Comparison of ENCODE assay signal across 13 cellular contexts in genomic region chr6:3835055-3835731, GRCh38. TPM values are rescaled to one million over a fixed set of nuclear protein-coding genes. Genes with fewer than 3 reads are reported as not detected.
A peak's percentile ranks its signal among the peaks of the same experiment; 100 is the strongest.
DNase-seq lines count a peak whose midpoint lies in the region; ATAC-seq and TF ChIP-seq lines count a peak whose summit lies in the region.
"Had no signal": no experiment of that assay in that cellular context is flagged by ENCODE, and none has a peak within 500 bp of the region (broad histone marks: within the 10 kb centered on the region; RNA-seq: fewer than 3 reads in every experiment).

No MANE protein-coding gene starts in this region.

- WGBS in right cardiac atrium = 67% methylated on average over 5 of the region's 5 CpGs
- 51 to 65% (median 54%) methylated on average over 5 of the region's 5 CpGs for WGBS in psoas muscle, 3 donors

- H3K27me3 ChIP-seq in right cardiac atrium (ENCODE audit: control insufficient read depth, insufficient read depth) (no peaks in the 10 kb centered on the region), psoas muscle (ENCODE audit: insufficient read depth in 3 of 3, low read length in 2 of 3) (no peaks in the 10 kb centered on the region), SJCRH30 (no peaks in the 10 kb centered on the region)

- BruUV-seq in Calu3 (replicated peaks; lab: Mats Ljungman, UMichigan) = no TSS peak

- TF ChIP-seq CTCF in Calu3 (IDR thresholded peaks at IDR 0.05; ENCODE audit: unreplicated experiment) (no peak), psoas muscle (IDR thresholded peaks at IDR 0.05) (peak; percentile 22)

- no peaks in the 10 kb centered on the region for H3K36me3 ChIP-seq in psoas muscle (ENCODE audit: insufficient read depth in 1 of 2, low read depth in 1 of 2)
- H3K36me3 ChIP-seq in SJCRH30 = no peaks in the 10 kb centered on the region

- no peak overlapping the region for H3K4me3 Mint-ChIP-seq in Calu3 (ENCODE audit: low read depth, unreplicated experiment)
- H3K4me3 Mint-ChIP-seq: activated naive CD8-positive, alpha-beta T cell had no signal

- CTCF ChIA-PET in Calu3 (lab: Charles Lee) = interaction anchor here (0.8 to 1.8 kb wide), 3 partner anchors 14 to 98 kb away, joined by 3 to 6 read pairs (median 3); no protein-coding TSS in a partner anchor

- no peaks in the 10 kb centered on the region for H3K36me3 Mint-ChIP-seq in Calu3 (ENCODE audit: insufficient read depth, unreplicated experiment)
- H3K36me3 Mint-ChIP-seq: activated naive CD8-positive, alpha-beta T cell had no signal

- H3K4me1 Mint-ChIP-seq in Calu3 (ENCODE audit: low read depth, unreplicated experiment) = peaks cover 12% of the 10 kb centered on the region

- peak overlapping the region; percentile 62 for H3K27ac ChIP-seq in right cardiac atrium (ENCODE audit: low read length)
- peak overlapping the region; percentile 70 for H3K27ac ChIP-seq in psoas muscle
- no peak overlapping the region for H3K27ac ChIP-seq in substantia nigra (ENCODE audit: low read depth, low read length, poor library complexity, severe bottlenecking)
- no peak overlapping the region for H3K27ac ChIP-seq in SJCRH30

- ATAC-seq in right cardiac atrium = peak; percentile 92 to 93
- ATAC-seq in psoas muscle = peak; percentile 88 to 91 (median 90)

- no peak overlapping the region for H3K27ac Mint-ChIP-seq in Calu3 (ENCODE audit: unreplicated experiment)
- H3K27ac Mint-ChIP-seq: activated naive CD8-positive, alpha-beta T cell had no signal

- intact Hi-C loops in Calu3 (cut with micrococcal nuclease; ENCODE audit: unreplicated experiment) = loop anchor here (2.0 to 5.0 kb wide), 2 partner anchors 97 to 158 kb away; no protein-coding TSS in a partner anchor
- intact Hi-C loops in right cardiac atrium (cut with DNase I) = no loop called here
- intact Hi-C loops in psoas muscle (cut with DNase I) = no loop called here

- H3K9me3 ChIP-seq in right cardiac atrium (ENCODE audit: control insufficient read depth, low read length) = no peaks in the 10 kb centered on the region
- H3K9me3 ChIP-seq in psoas muscle = no peaks in the 10 kb centered on the region
- no peaks in the 10 kb centered on the region for H3K9me3 ChIP-seq in SJCRH30 (replicated peaks)

- H3K9me3 Mint-ChIP-seq in Calu3 (ENCODE audit: low read depth, unreplicated experiment) = no peaks in the 10 kb centered on the region

- no peak overlapping the region for H3K4me3 ChIP-seq in right cardiac atrium (ENCODE audit: low read length)
- no peak overlapping the region for H3K4me3 ChIP-seq in psoas muscle
- H3K4me3 ChIP-seq in SJCRH30 = no peak overlapping the region

- H3K4me1 ChIP-seq in right cardiac atrium (ENCODE audit: control insufficient read depth, insufficient read depth, low read length) (peaks cover 3% of the 10 kb centered on the region), psoas muscle (peaks cover 14% of the 10 kb centered on the region), SJCRH30 (peaks cover 6% of the 10 kb centered on the region; the same call in 1 of the 2 replicates)

- DNase-seq in Calu3 (peak; percentile 16), amniotic epithelial cell (ENCODE audit: low read depth) (peak; percentile 92), right cardiac atrium (peak; percentile 71 to 82 (median 73)), psoas muscle (peak; percentile 61 to 81), NCI-H82 treated with DMSO at 0.1 percent for 48 hours (lab: John Stamatoyannopoulos, UW; ENCODE audit: unreplicated experiment) (no peak), SW480 (ENCODE audit: low spot score) (no peak), substantia nigra (lab: John Stamatoyannopoulos, UW) (no peak), SJCRH30 (no peak)
- DNase-seq: activated CD4-positive, alpha-beta T cell treated with anti-CD3 and anti-CD28 coated beads, Interleukin-2, amount 50 U/mL, for 48 hours; NCI-H1092 treated with DMSO at 0.1 percent for 48 hours; NCI-H774; SW 1271 had no signal

- no peaks in the 10 kb centered on the region for H3K27me3 Mint-ChIP-seq in Calu3 (ENCODE audit: unreplicated experiment)

RNA-seq across cellular contexts. Expression of gene FAM50B, which starts 14.0 kb away (rescaled TPM):
- total RNA-seq in Calu3 (2022) = 5.8 and 7.8 TPM in 2 replicates
- total RNA-seq in right cardiac atrium = 10 to 100 TPM; 14.0 to 25.3 (median 23.9) TPM
- polyA plus RNA-seq in right cardiac atrium = 18.4 TPM
- 10 to 100 TPM; 10.8 to 19.6 (median 12.4) TPM for total RNA-seq in psoas muscle
- polyA plus RNA-seq in psoas muscle = 10 to 100 TPM; 10.1 to 16.4 (median 11.4) TPM
- total RNA-seq in SJCRH30 (2014; rRNA removed; shearing (Covaris generic)) = 1.1 and 1.4 TPM in 2 replicates

Comparison
In these comparisons a context has a peak if more than half of its experiments do, and no peak if none do; other contexts are left out.
1. DNase-seq: peak in Calu3 (single experiment), amniotic epithelial cell (single experiment), right cardiac atrium (3 of 3) and psoas muscle (2 of 2); none in NCI-H82 treated with DMSO at 0.1 percent for 48 hours (single experiment), SW480 (single experiment), substantia nigra (0 of 49) and SJCRH30 (0 of 2).
2. H3K27ac ChIP-seq: peak in right cardiac atrium (single experiment) and psoas muscle (single experiment); none in substantia nigra (single experiment) and SJCRH30 (single experiment).